ENCODE assay signal across 8 cellular contexts in genomic region chr6:2765166-2765895, GRCh38. TPM values are rescaled to one million over a fixed set of nuclear protein-coding genes. Genes with fewer than 3 reads are reported as not detected.
DNase-seq lines count a peak whose midpoint lies in the region; ATAC-seq and TF ChIP-seq lines count a peak whose summit lies in the region.

TSS of gene WRNIP1 (plus strand) at chr6:2765393. CDS start at chr6:2765623, 230 bp downstream.

- H3K4me2 ChIP-seq in mammary epithelial cell (ENCODE audit: insufficient read depth, low read depth, low read length), result peak within 1 kb of the TSS; percentile 87
- peak within 1 kb of the TSS; percentile 89 for H3K4me2 ChIP-seq in smooth muscle cell

- H3K4me1 ChIP-seq in ACC112 (ENCODE audit: control insufficient read depth, insufficient read depth, low read length, unreplicated experiment) (peaks cover 17% of the 10 kb centered on the region), mammary epithelial cell (ENCODE audit: insufficient read depth, low read length) (peaks cover 32% of the 10 kb centered on the region), smooth muscle cell (ENCODE audit: low read depth) (peaks cover 33% of the 10 kb centered on the region)

- CTCF ChIA-PET in mammary epithelial cell (lab: Charles Lee; ENCODE audit: low non-redundant PET), result interaction anchor here (0.6 kb wide), 3 partner anchors 26 to 1154 kb away, joined by 3 to 7 read pairs (median 4); no protein-coding TSS in a partner anchor

- no peaks in the 10 kb centered on the region for H3K9me3 ChIP-seq in WERI-Rb-1 (ENCODE audit: severe bottlenecking)
- no peaks in the 10 kb centered on the region for H3K9me3 ChIP-seq in mammary epithelial cell (replicated peaks; ENCODE audit: insufficient read depth, low read length)
- no peaks in the 10 kb centered on the region for H3K9me3 ChIP-seq in smooth muscle cell (replicated peaks; ENCODE audit: low read depth)

- H3F3A ChIP-seq in smooth muscle cell (ENCODE audit: low read depth), result no peaks in the 10 kb centered on the region

- BruUV-seq in mammary epithelial cell (replicated peaks; lab: Mats Ljungman, UMichigan), result no TSS peak

- TF ChIP-seq CTCF in WERI-Rb-1 (IDR thresholded peaks at IDR 0.05; ENCODE audit: low read depth, low read length), result peak; percentile 89
- TF ChIP-seq CTCF in mammary epithelial cell (conservative IDR thresholded peaks at IDR 0.05 in 1 of 2, IDR thresholded peaks at IDR 0.05 in 1 of 2; ENCODE audit: extremely low read depth in 1 of 2, insufficient read depth in 1 of 2, low read depth in 1 of 2, low read length in 2 of 2), result peak; percentile 33 to 53
- TF ChIP-seq CTCF in smooth muscle cell (IDR thresholded peaks at IDR 0.05; ENCODE audit: borderline replicate concordance, insufficient read depth, poor library complexity, severe bottlenecking), result peak; percentile 41

- peak; percentile 86 for ATAC-seq in GM18873 (IDR thresholded peaks at IDR 0.05; ENCODE audit: low FRiP score, unreplicated experiment)
- ATAC-seq in HG03139 (IDR thresholded peaks at IDR 0.05; ENCODE audit: unreplicated experiment), result peak; percentile 83

- no peaks in the 10 kb centered on the region for H4K20me1 ChIP-seq in mammary epithelial cell (ENCODE audit: insufficient read depth, low read length)
- peaks cover 42% of the 10 kb centered on the region for H4K20me1 ChIP-seq in smooth muscle cell (ENCODE audit: low read depth)

- WGBS in mammary epithelial cell (ENCODE audit: low coverage, missing lambda C conversion rate), result 2% methylated on average over 18 of the region's 104 CpGs
- under 1% methylated on average over 74 of the region's 104 CpGs for WGBS in smooth muscle cell (ENCODE audit: low lambda C conversion rate)

- H3K36me3 ChIP-seq in ACC112 (ENCODE audit: insufficient read depth, low read length) (no peaks in the 10 kb centered on the region), WERI-Rb-1 (peaks cover 26% of the 10 kb centered on the region), mammary epithelial cell (ENCODE audit: insufficient read depth, low read length) (peaks cover 4% of the 10 kb centered on the region), smooth muscle cell (ENCODE audit: low read depth) (peaks cover 3% of the 10 kb centered on the region)

- H3K27ac ChIP-seq in ACC112 (ENCODE audit: low read depth, low read length) (peak within 1 kb of the TSS; percentile 93), WERI-Rb-1 (peak within 1 kb of the TSS; percentile 93), mammary epithelial cell (ENCODE audit: insufficient read depth, low read depth, low read length) (peak within 1 kb of the TSS; percentile 94), smooth muscle cell (ENCODE audit: low read depth) (peak within 1 kb of the TSS; percentile 79)

- DNase-seq in NCI-H2196 treated with DMSO at 0.1 percent for 48 hours (lab: John Stamatoyannopoulos, UW; ENCODE audit: unreplicated experiment), result peak; percentile 96
- DNase-seq in WERI-Rb-1, result peak; percentile 100
- DNase-seq in mammary epithelial cell, result peak; percentile 99
- peak; percentile 97 for DNase-seq in iPS-NIHi11 (ENCODE audit: low spot score)
- peak; percentile 96 for DNase-seq in smooth muscle cell (lab: John Stamatoyannopoulos, UW; ENCODE audit: unreplicated experiment)

- H2AFZ ChIP-seq in ACC112 (ENCODE audit: low read length, unreplicated experiment) (peak within 1 kb of the TSS; percentile 91), mammary epithelial cell (ENCODE audit: low read depth, low read length) (peak within 1 kb of the TSS; percentile 92), smooth muscle cell (ENCODE audit: low read depth) (peak within 1 kb of the TSS; percentile 83)

- H3K27me3 ChIP-seq in ACC112 (ENCODE audit: insufficient read depth, low read length), result no peaks in the 10 kb centered on the region
- no peaks in the 10 kb centered on the region for H3K27me3 ChIP-seq in WERI-Rb-1 (ENCODE audit: insufficient read depth, low read depth, severe bottlenecking)
- no peaks in the 10 kb centered on the region for H3K27me3 ChIP-seq in mammary epithelial cell (ENCODE audit: insufficient read depth, low read length)
- no peaks in the 10 kb centered on the region for H3K27me3 ChIP-seq in smooth muscle cell (ENCODE audit: low read depth)

- in situ Hi-C loops in mammary epithelial cell (cut with MboI; ENCODE audit: low sequenced_read_pairs in 2 of 2), result no loop called here

- dilution Hi-C loops in mammary epithelial cell (cut with HindIII; ENCODE audit: low sequenced_read_pairs), result no loop called here

- H3K9ac ChIP-seq in mammary epithelial cell (ENCODE audit: insufficient read depth, low read length) (peak within 1 kb of the TSS; percentile 95), smooth muscle cell (ENCODE audit: low read depth) (peak within 1 kb of the TSS; percentile 79)

- H3K4me3 ChIP-seq in ACC112 (ENCODE audit: low read depth, low read length) (peak within 1 kb of the TSS; percentile 87), WERI-Rb-1 (ENCODE audit: low read depth, low read length) (peak within 1 kb of the TSS; percentile 82), mammary epithelial cell (replicated peaks in 1 of 3; ENCODE audit: insufficient read depth in 1 of 3, low read depth in 2 of 3, low read length in 3 of 3) (peak within 1 kb of the TSS; percentile 68 to 88 (median 82)), smooth muscle cell (peak within 1 kb of the TSS; percentile 88)

- H3K79me2 ChIP-seq in ACC112 (ENCODE audit: control insufficient read depth, insufficient read depth, low read length, unreplicated experiment) (peaks cover 44% of the 10 kb centered on the region), mammary epithelial cell (ENCODE audit: insufficient read depth, low read length) (peaks cover 52% of the 10 kb centered on the region), smooth muscle cell (ENCODE audit: low read depth) (peaks cover 45% of the 10 kb centered on the region)

- intact Hi-C loops in mammary epithelial cell (cut with micrococcal nuclease), result loop anchor here (2.0 to 10.0 kb wide), 3 partner anchors 45 to 521 kb away; partner anchors contain the start of genes GMDS and SERPINB1

RNA-seq across cellular contexts. Expression of gene WRNIP1, which starts in this region (rescaled TPM):
- 10 to 100 TPM; 43.3 to 46.0 TPM for total RNA-seq in mammary epithelial cell
- polyA plus RNA-seq in mammary epithelial cell, result 58.5 TPM
- polyA minus RNA-seq in mammary epithelial cell, result 44.7 TPM
- total RNA-seq in smooth muscle cell, result 20.0 and 27.0 TPM in 2 replicates
- 29.6 and 33.8 TPM in 2 replicates for polyA plus RNA-seq in smooth muscle cell

Comparison
In these comparisons a context has a peak if more than half of its experiments do, and no peak if none do; other contexts are left out.
1. Peak in every context shown above with its lines: DNase-seq, ATAC-seq, H3K4me3 ChIP-seq and H3K27ac ChIP-seq.